ENCODE assay signal across 17 cellular contexts in genomic region chr11:123093686-123094085, GRCh38.
"Had no signal": no experiment of that assay in that cellular context is flagged by ENCODE, and none has a peak within 500 bp of the region (broad histone marks: within the 10 kb centered on the region; RNA-seq: fewer than 3 reads in every experiment).

No MANE protein-coding gene starts in this region.

- DNase-seq: effector CD8-positive, alpha-beta T cell; heart right ventricle; hypothalamus; kidney glomerular epithelial cell; mammary epithelial cell; natural killer cell; nucleus accumbens; ovary; right cardiac atrium; stimulated activated CD4-positive, alpha-beta T cell treated with anti-CD3 and anti-CD28 coated beads, Interleukin-2, amount 100 ng/mL, for 48 hours; stimulated activated naive CD4-positive, alpha-beta T cell treated with Interleukin-2 at 50 U/mL for 16 hours; thyroid gland; upper lobe of left lung; uterus had no signal

- ATAC-seq: heart right ventricle, left lobe of liver, natural killer cell, right cardiac atrium had no signal

- FAIRE-seq: frontal cortex, islet of Langerhans had no signal
